10 cellular contexts compared by ENCODE assay signal in the genomic region with DNA sequence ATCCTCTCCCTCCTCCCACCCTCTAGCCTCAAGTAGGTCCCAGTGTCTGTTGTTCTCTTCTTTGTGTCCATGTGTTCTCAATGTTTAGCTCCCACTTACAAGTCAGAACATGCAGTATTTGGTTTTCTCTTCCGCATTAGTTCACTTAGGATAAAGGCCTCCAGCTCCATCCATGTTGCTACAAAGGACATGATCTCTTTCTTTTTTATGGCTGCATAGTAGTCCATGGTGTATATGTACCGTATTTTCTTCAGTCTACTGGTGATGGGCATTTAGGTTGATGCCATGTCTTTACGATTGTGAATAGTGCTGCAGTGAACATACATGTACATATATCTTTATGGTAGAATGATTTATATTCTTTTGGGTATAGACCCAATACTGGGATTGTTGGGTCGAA. TPM values are rescaled to one million over a fixed set of nuclear protein-coding genes. Genes with fewer than 3 reads are reported as not detected.
DNase-seq lines count a peak whose midpoint lies in the region; ATAC-seq and TF ChIP-seq lines count a peak whose summit lies in the region.
"Had no signal": no experiment of that assay in that cellular context is flagged by ENCODE, and none has a peak within 500 bp of the region (broad histone marks: within the 10 kb centered on the region; RNA-seq: fewer than 3 reads in every experiment).

No MANE protein-coding gene starts in this region.

- peaks cover 5% of the 10 kb centered on the region; the same call in 1 of the 2 replicates for H4K20me1 ChIP-seq in MM.1S (ENCODE audit: insufficient read depth, low read length)

- no peaks in the 10 kb centered on the region for H3K9me3 ChIP-seq in Caco-2
- no peaks in the 10 kb centered on the region for H3K9me3 ChIP-seq in MM.1S (replicated peaks; ENCODE audit: insufficient read depth, low read length)
- no peaks in the 10 kb centered on the region for H3K9me3 ChIP-seq in neuron (ENCODE audit: low read length)

- H3K27me3 ChIP-seq in Caco-2 (replicated peaks; ENCODE audit: control insufficient read depth, insufficient read depth, low read length) (no peaks in the 10 kb centered on the region), MM.1S (replicated peaks; ENCODE audit: insufficient read depth, low read length) (no peaks in the 10 kb centered on the region), neuron (ENCODE audit: insufficient read depth, low read length) (no peaks in the 10 kb centered on the region)

- H3K79me2 ChIP-seq in MM.1S (ENCODE audit: low read length): peaks cover 69% of the 10 kb centered on the region

- H3K36me3 Mint-ChIP-seq in Caco-2 (ENCODE audit: insufficient read depth, unreplicated experiment): peaks cover 29% of the 10 kb centered on the region
- peaks cover 11% of the 10 kb centered on the region for H3K36me3 Mint-ChIP-seq in effector memory CD8-positive, alpha-beta T cell (ENCODE audit: insufficient read depth)

- H3F3A ChIP-seq in MM.1S (ENCODE audit: insufficient read depth, low read length): peaks cover 12% of the 10 kb centered on the region; the same call in 1 of the 2 replicates

- DNase-seq in Caco-2 (no peak), MM.1S (no peak), KBM-7 (no peak)
- DNase-seq in effector memory CD8-positive, alpha-beta T cell: no peak
- DNase-seq in stimulated activated CD4-positive, alpha-beta T cell treated with anti-CD3 and anti-CD28 coated beads, Interleukin-2, amount 100 ng/mL, for 48 hours: no peak
- DNase-seq: NCI-H510A treated with DMSO at 0.1 percent for 48 hours had no signal

- no peaks in the 10 kb centered on the region; the same call in 1 of the 2 replicates for H3K4me1 ChIP-seq in Caco-2
- peaks cover 9% of the 10 kb centered on the region; the same call in 1 of the 2 replicates for H3K4me1 ChIP-seq in MM.1S (ENCODE audit: low read length)
- H3K4me1 ChIP-seq in neuron (ENCODE audit: insufficient read depth, low read length): peaks cover 13% of the 10 kb centered on the region

- H3K27ac Mint-ChIP-seq in Caco-2 (ENCODE audit: unreplicated experiment): no peak overlapping the region
- H3K27ac Mint-ChIP-seq in effector memory CD8-positive, alpha-beta T cell: peak overlapping the region in 1 of 2 donors; percentile 88

- intact Hi-C loops in Caco-2 (cut with micrococcal nuclease; ENCODE audit: unreplicated experiment): loop anchor here (10.0 kb wide), 1 partner anchor 263 kb away; no protein-coding TSS in a partner anchor

- H3K4me2 ChIP-seq in MM.1S (ENCODE audit: low read depth, low read length): peak overlapping the region; percentile 59; the same call in 1 of the 2 replicates

- no peaks in the 10 kb centered on the region for H3K9me3 Mint-ChIP-seq in Caco-2 (ENCODE audit: unreplicated experiment)
- H3K9me3 Mint-ChIP-seq in effector memory CD8-positive, alpha-beta T cell: no peaks in the 10 kb centered on the region
- H3K9me3 Mint-ChIP-seq: dendritic cell treated with granulocyte-macrophage colony-stimulating factor and Interleukin-4, amounts not matched to agents 40 ng/mL and 50 ng/mL, for 4 days had no signal

- no TSS peak for BruUV-seq in Caco-2 (replicated peaks; lab: Mats Ljungman, UMichigan)

- H3K36me3 ChIP-seq in Caco-2 (ENCODE audit: control insufficient read depth, insufficient read depth, low read length) (no peaks in the 10 kb centered on the region; the same call in none of the 2 replicates), MM.1S (replicated peaks; ENCODE audit: insufficient read depth, low read length) (no peaks in the 10 kb centered on the region), neuron (ENCODE audit: insufficient read depth, low read length) (no peaks in the 10 kb centered on the region)

- H2AFZ ChIP-seq in MM.1S (ENCODE audit: low read length): no peak overlapping the region
- H2AFZ ChIP-seq in neuron (ENCODE audit: low read depth, low read length): no peak overlapping the region

- no peak overlapping the region for H3K27ac ChIP-seq in MM.1S (ENCODE audit: low read length)

- POLR2A ChIA-PET in Caco-2 (lab: Charles Lee): interaction anchor here (2.3 kb wide), 1 partner anchor 188 kb away, joined by 14 read pairs; the partner anchor contains the start of gene SLC25A28

- H3K4me1 Mint-ChIP-seq in Caco-2 (ENCODE audit: low read depth, unreplicated experiment): peaks cover 12% of the 10 kb centered on the region
- H3K4me1 Mint-ChIP-seq in effector memory CD8-positive, alpha-beta T cell (ENCODE audit: low read depth in 2 of 2): peaks cover 27 to 50% of the 10 kb centered on the region in 2 donors

- H3K4me3 ChIP-seq in Caco-2 (ENCODE audit: low read depth, low read length) (peak overlapping the region; percentile 64; the same call in 1 of the 2 replicates), MM.1S (ENCODE audit: low read length) (peak overlapping the region; percentile 94), neuron (ENCODE audit: low read length) (peak overlapping the region; percentile 94)

- no peak for TF ChIP-seq CTCF in Caco-2 (IDR thresholded peaks at IDR 0.05; ENCODE audit: insufficient read depth in 1 of 2, low read depth in 1 of 2, low read length in 1 of 2, severe bottlenecking in 1 of 2, unreplicated experiment in 1 of 2)
- TF ChIP-seq CTCF in MM.1S (IDR thresholded peaks at IDR 0.05; ENCODE audit: low read length): no peak

- CTCF ChIA-PET in Caco-2 (lab: Charles Lee): no interaction called here

- in situ Hi-C loops in KBM-7 (cut with MboI; ENCODE audit: low pct_unique_long_range_greater_than_20kb, low sequenced_read_pairs): loop anchor here (25.0 kb wide), 1 partner anchor 280 kb away; no protein-coding TSS in a partner anchor

- H3K9ac ChIP-seq in MM.1S (ENCODE audit: low read length): no peak overlapping the region; the same call in 1 of the 2 replicates

- H3K4me3 Mint-ChIP-seq in Caco-2 (ENCODE audit: unreplicated experiment): peak overlapping the region; percentile 99
- H3K4me3 Mint-ChIP-seq in effector memory CD8-positive, alpha-beta T cell: peak overlapping the region; percentile 87 to 89

- no peaks in the 10 kb centered on the region for H3K27me3 Mint-ChIP-seq in Caco-2 (ENCODE audit: insufficient read depth, unreplicated experiment)
- no peaks in the 10 kb centered on the region for H3K27me3 Mint-ChIP-seq in effector memory CD8-positive, alpha-beta T cell
- H3K27me3 Mint-ChIP-seq: dendritic cell treated with granulocyte-macrophage colony-stimulating factor and Interleukin-4, amounts not matched to agents 40 ng/mL and 50 ng/mL, for 4 days had no signal

- ATAC-seq in effector memory CD8-positive, alpha-beta T cell (replicated peaks): no peak
- no peak for ATAC-seq in GM21576 (IDR thresholded peaks at IDR 0.05; ENCODE audit: unreplicated experiment)
- ATAC-seq in HG03378 (IDR thresholded peaks at IDR 0.05; ENCODE audit: unreplicated experiment): no peak

- no peaks in the 10 kb centered on the region for H3K9me2 ChIP-seq in MM.1S (replicated peaks; ENCODE audit: insufficient read depth, low read length)

RNA-seq across cellular contexts. Expression of gene GOT1, which starts 1.6 kb away (rescaled TPM):
- 58.5 and 59.8 TPM in 2 replicates for total RNA-seq in Caco-2 (2022)
